Comparison of ENCODE assay signal across 1 cellular context in the genomic region with DNA sequence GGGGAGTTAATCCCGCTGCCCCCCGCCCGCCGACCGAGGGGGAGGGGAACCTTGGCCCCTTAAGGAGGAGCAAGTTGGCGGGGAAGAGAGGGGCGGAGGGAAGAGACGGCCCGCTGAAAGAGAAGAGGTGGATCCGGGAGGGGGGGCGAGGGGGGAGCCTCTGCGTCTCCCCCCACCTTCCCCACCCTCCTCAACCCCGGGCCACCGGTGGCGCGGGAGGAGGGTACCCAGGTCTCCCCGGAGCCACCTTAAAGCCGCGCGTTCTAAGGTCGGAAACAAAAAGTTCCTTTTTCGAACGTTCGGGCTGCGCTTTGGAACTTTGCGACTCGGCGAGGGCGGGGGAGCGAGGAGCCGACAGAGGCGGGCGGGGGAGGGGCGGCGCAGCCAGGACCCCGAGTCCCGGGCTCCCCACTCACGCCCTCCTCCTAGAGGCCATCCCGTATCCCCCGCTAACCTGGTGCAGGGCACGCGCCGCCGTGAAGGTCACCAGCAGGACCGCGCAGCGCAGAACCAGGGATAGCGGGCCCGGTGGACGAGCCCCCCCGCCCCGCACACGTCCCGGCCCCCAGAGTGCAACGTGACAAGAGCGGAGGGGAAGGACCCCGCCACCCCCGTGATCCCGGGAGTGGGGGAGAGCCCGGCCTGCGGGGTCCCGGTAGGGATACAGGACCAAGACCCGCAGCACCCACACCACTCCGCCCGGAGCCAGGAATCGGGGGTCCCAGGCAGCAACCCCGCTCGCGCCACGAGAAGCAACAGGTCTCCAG.
TF ChIP-seq lines count a peak whose summit lies in the region.

No MANE protein-coding gene starts in this region.

TF ChIP-seq in HepG2, 621 proteins besides CTCF, POLR2A, EP300 and RAD21 (continued from another document and continues in another):
- TF ChIP-seq PHF20 (CRISPR knock-in tag; IDR thresholded peaks at IDR 0.05) (peak; percentile 45; the same call in 1 of the 2 replicates), ZNF121 (CRISPR knock-in tag; IDR thresholded peaks at IDR 0.05) (no peak), FOXK1 (CRISPR knock-in tag; IDR thresholded peaks at IDR 0.05; ENCODE audit: borderline replicate concordance, low read depth) (no peak), ZNF333 (CRISPR knock-in tag; IDR thresholded peaks at IDR 0.05; ENCODE audit: borderline replicate concordance) (no peak), TMF1 (CRISPR knock-in tag; IDR thresholded peaks at IDR 0.05; ENCODE audit: low read depth) (no peak), ZNF30 (CRISPR knock-in tag; IDR thresholded peaks at IDR 0.05) (no peak), YY1 (IDR thresholded peaks at IDR 0.05; ENCODE audit: insufficient read depth, insufficient replicate concordance, low read depth, low read length) (peak; percentile 8), ZNF780A (CRISPR knock-in tag; IDR thresholded peaks at IDR 0.05) (no peak), ZNF746 (CRISPR knock-in tag; IDR thresholded peaks at IDR 0.05) (no peak; the same call in 1 of the 2 replicates), ZBTB38 (CRISPR knock-in tag; IDR thresholded peaks at IDR 0.05) (no peak), NFYC (CRISPR knock-in tag; IDR thresholded peaks at IDR 0.05) (peak; percentile 22; the same call in 1 of the 2 replicates), POLR2AphosphoS5 (IDR thresholded peaks at IDR 0.05; ENCODE audit: low read depth, low read length) (no peak), JUNB (CRISPR knock-in tag; IDR thresholded peaks at IDR 0.05; ENCODE audit: borderline replicate concordance) (no peak), ZNF451 (CRISPR knock-in tag; IDR thresholded peaks at IDR 0.05) (no peak), NBN (conservative IDR thresholded peaks at IDR 0.05) (no peak), ZNF629 (CRISPR knock-in tag; conservative IDR thresholded peaks at IDR 0.05) (no peak), AGO2 (optimal IDR thresholded peaks at IDR 0.05; ENCODE audit: low read depth, low read length) (peak; percentile 95), ZBTB7A (CRISPR knock-in tag; IDR thresholded peaks at IDR 0.05) (peak; percentile 11; the same call in 1 of the 2 replicates), SP5 (CRISPR knock-in tag; IDR thresholded peaks at IDR 0.05; ENCODE audit: borderline replicate concordance, low read depth) (peak; percentile 43), SP1 (IDR thresholded peaks at IDR 0.05) (no peak), SP1 (CRISPR knock-in tag; IDR thresholded peaks at IDR 0.05) (no peak; the same call in 1 of the 2 replicates), ZNF557 (CRISPR knock-in tag; IDR thresholded peaks at IDR 0.05) (no peak), MBD4 (IDR thresholded peaks at IDR 0.05; ENCODE audit: borderline replicate concordance, low read length) (no peak), ZNF83 (CRISPR knock-in tag; IDR thresholded peaks at IDR 0.05; ENCODE audit: borderline replicate concordance) (peak; percentile 81; the same call in 1 of the 2 replicates), NFE2L2 (IDR thresholded peaks at IDR 0.05; ENCODE audit: low read length) (no peak), ATAD3A (CRISPR knock-in tag; IDR thresholded peaks at IDR 0.05) (no peak), ZNF225 (CRISPR knock-in tag; IDR thresholded peaks at IDR 0.05) (no peak), PAWR (CRISPR knock-in tag; IDR thresholded peaks at IDR 0.05; ENCODE audit: borderline replicate concordance) (no peak), KDM5A (IDR thresholded peaks at IDR 0.05; ENCODE audit: borderline replicate concordance, low read length) (peak; percentile 64; the same call in 1 of the 2 replicates), TCF7 (IDR thresholded peaks at IDR 0.05; ENCODE audit: low read depth) (peak; percentile 11; the same call in 1 of the 2 replicates), ZNF782 (CRISPR knock-in tag; IDR thresholded peaks at IDR 0.05; ENCODE audit: borderline replicate concordance) (0 out of 2 replicates have a peak, but pooled peaks have one; percentile 18), PRMT3 (CRISPR knock-in tag; IDR thresholded peaks at IDR 0.05; ENCODE audit: borderline replicate concordance, low read depth) (no peak), REPIN1 (CRISPR knock-in tag; IDR thresholded peaks at IDR 0.05; ENCODE audit: borderline replicate concordance, low read depth) (no peak), ZNF572 (CRISPR knock-in tag; IDR thresholded peaks at IDR 0.05) (0 out of 2 replicates have a peak, but pooled peaks have one; percentile 28), HOXA5 (CRISPR knock-in tag; IDR thresholded peaks at IDR 0.05) (no peak), CC2D1A (CRISPR knock-in tag; IDR thresholded peaks at IDR 0.05) (no peak), ZFX (CRISPR knock-in tag; IDR thresholded peaks at IDR 0.05; ENCODE audit: low read depth) (peak; percentile 43; the same call in 1 of the 2 replicates), SP2 (CRISPR knock-in tag; IDR thresholded peaks at IDR 0.05) (no peak; the same call in 1 of the 2 replicates), AKAP8 (CRISPR knock-in tag; IDR thresholded peaks at IDR 0.05) (0 out of 2 replicates have a peak, but pooled peaks have one; percentile 11), ELF3 (CRISPR knock-in tag; IDR thresholded peaks at IDR 0.05) (no peak), NFIC (IDR thresholded peaks at IDR 0.05; ENCODE audit: low read length) (no peak)
- TF ChIP-seq, protein P1, sequence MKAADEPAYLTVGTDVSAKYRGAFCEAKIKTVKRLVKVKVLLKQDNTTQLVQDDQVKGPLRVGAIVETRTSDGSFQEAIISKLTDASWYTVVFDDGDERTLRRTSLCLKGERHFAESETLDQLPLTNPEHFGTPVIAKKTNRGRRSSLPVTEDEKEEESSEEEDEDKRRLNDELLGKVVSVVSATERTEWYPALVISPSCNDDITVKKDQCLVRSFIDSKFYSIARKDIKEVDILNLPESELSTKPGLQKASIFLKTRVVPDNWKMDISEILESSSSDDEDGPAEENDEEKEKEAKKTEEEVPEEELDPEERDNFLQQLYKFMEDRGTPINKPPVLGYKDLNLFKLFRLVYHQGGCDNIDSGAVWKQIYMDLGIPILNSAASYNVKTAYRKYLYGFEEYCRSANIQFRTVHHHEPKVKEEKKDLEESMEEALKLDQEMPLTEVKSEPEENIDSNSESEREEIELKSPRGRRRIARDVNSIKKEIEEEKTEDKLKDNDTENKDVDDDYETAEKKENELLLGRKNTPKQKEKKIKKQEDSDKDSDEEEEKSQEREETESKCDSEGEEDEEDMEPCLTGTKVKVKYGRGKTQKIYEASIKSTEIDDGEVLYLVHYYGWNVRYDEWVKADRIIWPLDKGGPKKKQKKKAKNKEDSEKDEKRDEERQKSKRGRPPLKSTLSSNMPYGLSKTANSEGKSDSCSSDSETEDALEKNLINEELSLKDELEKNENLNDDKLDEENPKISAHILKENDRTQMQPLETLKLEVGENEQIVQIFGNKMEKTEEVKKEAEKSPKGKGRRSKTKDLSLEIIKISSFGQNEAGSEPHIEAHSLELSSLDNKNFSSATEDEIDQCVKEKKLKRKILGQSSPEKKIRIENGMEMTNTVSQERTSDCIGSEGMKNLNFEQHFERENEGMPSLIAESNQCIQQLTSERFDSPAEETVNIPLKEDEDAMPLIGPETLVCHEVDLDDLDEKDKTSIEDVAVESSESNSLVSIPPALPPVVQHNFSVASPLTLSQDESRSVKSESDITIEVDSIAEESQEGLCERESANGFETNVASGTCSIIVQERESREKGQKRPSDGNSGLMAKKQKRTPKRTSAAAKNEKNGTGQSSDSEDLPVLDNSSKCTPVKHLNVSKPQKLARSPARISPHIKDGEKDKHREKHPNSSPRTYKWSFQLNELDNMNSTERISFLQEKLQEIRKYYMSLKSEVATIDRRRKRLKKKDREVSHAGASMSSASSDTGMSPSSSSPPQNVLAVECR (CRISPR knock-in tag; IDR thresholded peaks at IDR 0.05; ENCODE audit: borderline replicate concordance) = peak; percentile 71
- TF ChIP-seq, protein P2, sequence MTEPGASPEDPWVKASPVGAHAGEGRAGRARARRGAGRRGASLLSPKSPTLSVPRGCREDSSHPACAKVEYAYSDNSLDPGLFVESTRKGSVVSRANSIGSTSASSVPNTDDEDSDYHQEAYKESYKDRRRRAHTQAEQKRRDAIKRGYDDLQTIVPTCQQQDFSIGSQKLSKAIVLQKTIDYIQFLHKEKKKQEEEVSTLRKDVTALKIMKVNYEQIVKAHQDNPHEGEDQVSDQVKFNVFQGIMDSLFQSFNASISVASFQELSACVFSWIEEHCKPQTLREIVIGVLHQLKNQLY (CRISPR knock-in tag; IDR thresholded peaks at IDR 0.05) = no peak
- TF ChIP-seq, protein P3, sequence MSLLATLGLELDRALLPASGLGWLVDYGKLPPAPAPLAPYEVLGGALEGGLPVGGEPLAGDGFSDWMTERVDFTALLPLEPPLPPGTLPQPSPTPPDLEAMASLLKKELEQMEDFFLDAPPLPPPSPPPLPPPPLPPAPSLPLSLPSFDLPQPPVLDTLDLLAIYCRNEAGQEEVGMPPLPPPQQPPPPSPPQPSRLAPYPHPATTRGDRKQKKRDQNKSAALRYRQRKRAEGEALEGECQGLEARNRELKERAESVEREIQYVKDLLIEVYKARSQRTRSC (CRISPR knock-in tag; IDR thresholded peaks at IDR 0.05; ENCODE audit: low read depth) = no peak
- TF ChIP-seq, protein P4, sequence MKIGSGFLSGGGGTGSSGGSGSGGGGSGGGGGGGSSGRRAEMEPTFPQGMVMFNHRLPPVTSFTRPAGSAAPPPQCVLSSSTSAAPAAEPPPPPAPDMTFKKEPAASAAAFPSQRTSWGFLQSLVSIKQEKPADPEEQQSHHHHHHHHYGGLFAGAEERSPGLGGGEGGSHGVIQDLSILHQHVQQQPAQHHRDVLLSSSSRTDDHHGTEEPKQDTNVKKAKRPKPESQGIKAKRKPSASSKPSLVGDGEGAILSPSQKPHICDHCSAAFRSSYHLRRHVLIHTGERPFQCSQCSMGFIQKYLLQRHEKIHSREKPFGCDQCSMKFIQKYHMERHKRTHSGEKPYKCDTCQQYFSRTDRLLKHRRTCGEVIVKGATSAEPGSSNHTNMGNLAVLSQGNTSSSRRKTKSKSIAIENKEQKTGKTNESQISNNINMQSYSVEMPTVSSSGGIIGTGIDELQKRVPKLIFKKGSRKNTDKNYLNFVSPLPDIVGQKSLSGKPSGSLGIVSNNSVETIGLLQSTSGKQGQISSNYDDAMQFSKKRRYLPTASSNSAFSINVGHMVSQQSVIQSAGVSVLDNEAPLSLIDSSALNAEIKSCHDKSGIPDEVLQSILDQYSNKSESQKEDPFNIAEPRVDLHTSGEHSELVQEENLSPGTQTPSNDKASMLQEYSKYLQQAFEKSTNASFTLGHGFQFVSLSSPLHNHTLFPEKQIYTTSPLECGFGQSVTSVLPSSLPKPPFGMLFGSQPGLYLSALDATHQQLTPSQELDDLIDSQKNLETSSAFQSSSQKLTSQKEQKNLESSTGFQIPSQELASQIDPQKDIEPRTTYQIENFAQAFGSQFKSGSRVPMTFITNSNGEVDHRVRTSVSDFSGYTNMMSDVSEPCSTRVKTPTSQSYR (CRISPR knock-in tag; IDR thresholded peaks at IDR 0.05; ENCODE audit: borderline replicate concordance) = peak; percentile 92
- TF ChIP-seq, protein P5, sequence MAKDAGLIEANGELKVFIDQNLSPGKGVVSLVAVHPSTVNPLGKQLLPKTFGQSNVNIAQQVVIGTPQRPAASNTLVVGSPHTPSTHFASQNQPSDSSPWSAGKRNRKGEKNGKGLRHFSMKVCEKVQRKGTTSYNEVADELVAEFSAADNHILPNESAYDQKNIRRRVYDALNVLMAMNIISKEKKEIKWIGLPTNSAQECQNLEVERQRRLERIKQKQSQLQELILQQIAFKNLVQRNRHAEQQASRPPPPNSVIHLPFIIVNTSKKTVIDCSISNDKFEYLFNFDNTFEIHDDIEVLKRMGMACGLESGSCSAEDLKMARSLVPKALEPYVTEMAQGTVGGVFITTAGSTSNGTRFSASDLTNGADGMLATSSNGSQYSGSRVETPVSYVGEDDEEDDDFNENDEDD (CRISPR knock-in tag; IDR thresholded peaks at IDR 0.05; ENCODE audit: borderline replicate concordance) = peak; percentile 21; the same call in 1 of the 2 replicates
- TF ChIP-seq, protein P6, sequence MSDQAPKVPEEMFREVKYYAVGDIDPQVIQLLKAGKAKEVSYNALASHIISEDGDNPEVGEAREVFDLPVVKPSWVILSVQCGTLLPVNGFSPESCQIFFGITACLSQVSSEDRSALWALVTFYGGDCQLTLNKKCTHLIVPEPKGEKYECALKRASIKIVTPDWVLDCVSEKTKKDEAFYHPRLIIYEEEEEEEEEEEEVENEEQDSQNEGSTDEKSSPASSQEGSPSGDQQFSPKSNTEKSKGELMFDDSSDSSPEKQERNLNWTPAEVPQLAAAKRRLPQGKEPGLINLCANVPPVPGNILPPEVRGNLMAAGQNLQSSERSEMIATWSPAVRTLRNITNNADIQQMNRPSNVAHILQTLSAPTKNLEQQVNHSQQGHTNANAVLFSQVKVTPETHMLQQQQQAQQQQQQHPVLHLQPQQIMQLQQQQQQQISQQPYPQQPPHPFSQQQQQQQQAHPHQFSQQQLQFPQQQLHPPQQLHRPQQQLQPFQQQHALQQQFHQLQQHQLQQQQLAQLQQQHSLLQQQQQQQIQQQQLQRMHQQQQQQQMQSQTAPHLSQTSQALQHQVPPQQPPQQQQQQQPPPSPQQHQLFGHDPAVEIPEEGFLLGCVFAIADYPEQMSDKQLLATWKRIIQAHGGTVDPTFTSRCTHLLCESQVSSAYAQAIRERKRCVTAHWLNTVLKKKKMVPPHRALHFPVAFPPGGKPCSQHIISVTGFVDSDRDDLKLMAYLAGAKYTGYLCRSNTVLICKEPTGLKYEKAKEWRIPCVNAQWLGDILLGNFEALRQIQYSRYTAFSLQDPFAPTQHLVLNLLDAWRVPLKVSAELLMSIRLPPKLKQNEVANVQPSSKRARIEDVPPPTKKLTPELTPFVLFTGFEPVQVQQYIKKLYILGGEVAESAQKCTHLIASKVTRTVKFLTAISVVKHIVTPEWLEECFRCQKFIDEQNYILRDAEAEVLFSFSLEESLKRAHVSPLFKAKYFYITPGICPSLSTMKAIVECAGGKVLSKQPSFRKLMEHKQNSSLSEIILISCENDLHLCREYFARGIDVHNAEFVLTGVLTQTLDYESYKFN (CRISPR knock-in tag; conservative IDR thresholded peaks at IDR 0.05) = peak; percentile 48
- TF ChIP-seq, protein P7, sequence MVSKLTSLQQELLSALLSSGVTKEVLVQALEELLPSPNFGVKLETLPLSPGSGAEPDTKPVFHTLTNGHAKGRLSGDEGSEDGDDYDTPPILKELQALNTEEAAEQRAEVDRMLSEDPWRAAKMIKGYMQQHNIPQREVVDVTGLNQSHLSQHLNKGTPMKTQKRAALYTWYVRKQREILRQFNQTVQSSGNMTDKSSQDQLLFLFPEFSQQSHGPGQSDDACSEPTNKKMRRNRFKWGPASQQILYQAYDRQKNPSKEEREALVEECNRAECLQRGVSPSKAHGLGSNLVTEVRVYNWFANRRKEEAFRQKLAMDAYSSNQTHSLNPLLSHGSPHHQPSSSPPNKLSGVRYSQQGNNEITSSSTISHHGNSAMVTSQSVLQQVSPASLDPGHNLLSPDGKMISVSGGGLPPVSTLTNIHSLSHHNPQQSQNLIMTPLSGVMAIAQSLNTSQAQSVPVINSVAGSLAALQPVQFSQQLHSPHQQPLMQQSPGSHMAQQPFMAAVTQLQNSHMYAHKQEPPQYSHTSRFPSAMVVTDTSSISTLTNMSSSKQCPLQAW (CRISPR knock-in tag; IDR thresholded peaks at IDR 0.05) = 0 out of 2 replicates have a peak, but pooled peaks have one; percentile 4
- TF ChIP-seq, protein P8, sequence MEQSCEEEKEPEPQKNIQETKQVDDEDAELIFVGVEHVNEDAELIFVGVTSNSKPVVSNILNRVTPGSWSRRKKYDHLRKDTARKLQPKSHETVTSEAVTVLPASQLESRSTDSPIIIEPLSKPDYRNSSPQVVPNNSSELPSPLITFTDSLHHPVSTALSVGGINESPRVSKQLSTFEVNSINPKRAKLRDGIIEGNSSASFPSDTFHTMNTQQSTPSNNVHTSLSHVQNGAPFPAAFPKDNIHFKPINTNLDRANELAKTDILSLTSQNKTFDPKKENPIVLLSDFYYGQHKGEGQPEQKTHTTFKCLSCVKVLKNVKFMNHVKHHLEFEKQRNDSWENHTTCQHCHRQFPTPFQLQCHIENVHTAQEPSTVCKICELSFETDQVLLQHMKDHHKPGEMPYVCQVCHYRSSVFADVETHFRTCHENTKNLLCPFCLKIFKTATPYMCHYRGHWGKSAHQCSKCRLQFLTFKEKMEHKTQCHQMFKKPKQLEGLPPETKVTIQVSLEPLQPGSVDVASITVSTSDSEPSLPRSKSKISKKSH (CRISPR knock-in tag; IDR thresholded peaks at IDR 0.05; ENCODE audit: borderline replicate concordance) = no peak
